ENCODE assay signal across 8 cellular contexts in the genomic region with DNA sequence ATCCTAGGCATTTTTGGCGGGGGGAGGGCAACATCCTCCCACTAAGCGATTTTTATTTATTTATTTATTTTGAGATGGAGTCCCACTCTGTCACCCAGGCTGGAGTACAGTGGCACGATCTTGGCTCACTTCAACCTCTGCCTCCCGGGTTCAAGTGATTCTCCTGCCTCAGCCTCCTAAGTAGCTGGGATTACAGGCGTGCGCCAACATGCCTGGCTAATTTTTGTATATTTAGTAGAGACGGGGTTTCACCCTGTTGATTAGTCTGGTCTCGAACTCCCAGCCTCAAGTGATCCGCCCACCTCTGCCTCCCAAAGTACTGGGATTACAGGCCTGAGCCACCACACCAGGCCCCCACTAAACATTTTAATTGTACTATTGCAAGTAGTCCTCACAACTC. TPM values are rescaled to one million over a fixed set of nuclear protein-coding genes. Genes with fewer than 3 reads are reported as not detected.
DNase-seq lines count a peak whose midpoint lies in the region; ATAC-seq and TF ChIP-seq lines count a peak whose summit lies in the region.
"Not testable (repeated sequence)": the region's sequence is repeated elsewhere in the genome, so short reads cannot be mapped to it uniquely, and the experiment has no call there.

No MANE protein-coding gene starts in this region.

- TF ChIP-seq CTCF in CD14-positive monocyte (IDR thresholded peaks at IDR 0.05) = peak; percentile 12
- TF ChIP-seq CTCF in Loucy (conservative IDR thresholded peaks at IDR 0.05; ENCODE audit: low read length); dorsolateral prefrontal cortex (IDR thresholded peaks at IDR 0.05 in 54 of 56, conservative IDR thresholded peaks at IDR 0.05 in 2 of 56; ENCODE audit: low read depth in 1 of 56, partially characterized antibody in 56 of 56); left lung (IDR thresholded peaks at IDR 0.05); psoas muscle (IDR thresholded peaks at IDR 0.05): not testable (repeated sequence)

- H3F3A ChIP-seq in Loucy (ENCODE audit: low read depth) = peaks cover 12% of the 10 kb centered on the region; the same call in 1 of the 2 replicates

- WGBS in psoas muscle, 3 donors = 86 to 91% (median 90%) methylated on average over 9 of the region's 9 CpGs
- WGBS in thymus = 93% methylated on average over 9 of the region's 9 CpGs

- H3K36me3 ChIP-seq in Loucy (ENCODE audit: insufficient read depth, low read length) = peaks cover 12% of the 10 kb centered on the region; the same call in 1 of the 2 replicates
- peaks cover 0 to 12% of the 10 kb centered on the region in 2 donors for H3K36me3 ChIP-seq in left lung
- H3K36me3 ChIP-seq in psoas muscle (ENCODE audit: insufficient read depth in 1 of 2, low read depth in 1 of 2) = not testable (repeated sequence)
- peaks cover 33% of the 10 kb centered on the region for H3K36me3 ChIP-seq in thymus (ENCODE audit: control insufficient read depth, insufficient read depth)

- H3K36me3 Mint-ChIP-seq in CD14-positive monocyte = peaks cover 25 to 35% of the 10 kb centered on the region in 2 donors
- H3K36me3 Mint-ChIP-seq in activated CD4-positive, alpha-beta T cell treated with anti-CD3 and anti-CD28 coated beads for 36 hours (ENCODE audit: low read depth) = peaks cover 69% of the 10 kb centered on the region
- peaks cover 10% of the 10 kb centered on the region for H3K36me3 Mint-ChIP-seq in activated naive CD8-positive, alpha-beta T cell

- ATAC-seq in activated CD4-positive, alpha-beta T cell treated with anti-CD3 and anti-CD28 coated beads for 36 hours; left lung; psoas muscle: not testable (repeated sequence)

- not testable (repeated sequence) for H3K4me2 ChIP-seq in Loucy (ENCODE audit: low read depth, low read length, poor library complexity, severe bottlenecking)

- not testable (repeated sequence) for H3K4me3 Mint-ChIP-seq in CD14-positive monocyte
- peak overlapping the region; percentile 94 for H3K4me3 Mint-ChIP-seq in activated CD4-positive, alpha-beta T cell treated with anti-CD3 and anti-CD28 coated beads for 36 hours
- H3K4me3 Mint-ChIP-seq in activated naive CD8-positive, alpha-beta T cell = peak overlapping the region; percentile 87

- DNase-seq in CD14-positive monocyte (ENCODE audit: low spot score); activated CD4-positive, alpha-beta T cell treated with anti-CD3 and anti-CD28 coated beads for 36 hours; dorsolateral prefrontal cortex; left lung; psoas muscle: not testable (repeated sequence)

- not testable (repeated sequence) for H3K9me3 ChIP-seq in Loucy (ENCODE audit: insufficient read depth, low read depth, low read length); left lung; psoas muscle; thymus (ENCODE audit: control insufficient read depth)

- intact Hi-C loops in CD14-positive monocyte (cut with micrococcal nuclease) = loop anchor here in 1 of 2 donors (2.0 kb wide), 1 partner anchor 13 kb away; no protein-coding TSS in a partner anchor
- intact Hi-C loops in activated CD4-positive, alpha-beta T cell treated with anti-CD3 and anti-CD28 coated beads for 36 hours (cut with DNase I, micrococcal nuclease) = loop anchor here (1.0 to 10.0 kb wide), 3 partner anchors 103 to 875 kb away; a partner anchor contains a TSS
- intact Hi-C loops in dorsolateral prefrontal cortex (cut with DNase I); left lung (cut with DNase I); psoas muscle (cut with DNase I): not testable (repeated sequence)

- not testable (repeated sequence) for H3K4me3 ChIP-seq in Loucy (ENCODE audit: low read length, poor library complexity, severe bottlenecking); dorsolateral prefrontal cortex; left lung; psoas muscle; thymus (ENCODE audit: low read length)

- not testable (repeated sequence) for H3K9me2 ChIP-seq in Loucy (replicated peaks; ENCODE audit: low read depth, low read length)

- H3K27ac Mint-ChIP-seq in CD14-positive monocyte = peak overlapping the region; percentile 91 to 100 (median 94)
- peak overlapping the region; percentile 98 for H3K27ac Mint-ChIP-seq in activated CD4-positive, alpha-beta T cell treated with anti-CD3 and anti-CD28 coated beads for 36 hours
- peak overlapping the region; percentile 99 for H3K27ac Mint-ChIP-seq in activated naive CD8-positive, alpha-beta T cell

- H3K27ac ChIP-seq in dorsolateral prefrontal cortex (peak overlapping the region in 36 of 59 donors; percentile 29 to 98 (median 94)), left lung (peak overlapping the region; percentile 92), psoas muscle (peak overlapping the region; percentile 97), thymus (ENCODE audit: low read depth) (peak overlapping the region; percentile 36)

- not testable (repeated sequence) for H3K27me3 ChIP-seq in Loucy (ENCODE audit: insufficient read depth, low read length, poor library complexity, severe bottlenecking); dorsolateral prefrontal cortex; left lung; psoas muscle (ENCODE audit: insufficient read depth in 3 of 3, low read length in 2 of 3); thymus (ENCODE audit: control insufficient read depth, insufficient read depth)

- POLR2A ChIA-PET in activated CD4-positive, alpha-beta T cell treated with anti-CD3 and anti-CD28 coated beads for 36 hours (lab: Charles Lee) = interaction anchor here (0.6 to 11.0 kb wide), 3 partner anchors 24 to 95 kb away, joined by 3 to 215 read pairs (median 5); a partner anchor contains a TSS

- H3K27me3 Mint-ChIP-seq in CD14-positive monocyte (ENCODE audit: low read depth in 3 of 3); activated CD4-positive, alpha-beta T cell treated with anti-CD3 and anti-CD28 coated beads for 36 hours; activated naive CD8-positive, alpha-beta T cell: not testable (repeated sequence)

- H3K79me2 ChIP-seq in Loucy (ENCODE audit: insufficient read depth, low read length) = peaks cover 97% of the 10 kb centered on the region

- CTCF ChIA-PET in activated CD4-positive, alpha-beta T cell treated with anti-CD3 and anti-CD28 coated beads for 36 hours (lab: Charles Lee) = interaction anchor here (0.5 to 8.4 kb wide), 9 partner anchors 24 to 343 kb away, joined by 3 to 303 read pairs (median 3); a partner anchor contains a TSS

- H3K4me1 Mint-ChIP-seq in CD14-positive monocyte = peaks cover 90% of the 10 kb centered on the region
- peaks cover 91% of the 10 kb centered on the region for H3K4me1 Mint-ChIP-seq in activated CD4-positive, alpha-beta T cell treated with anti-CD3 and anti-CD28 coated beads for 36 hours
- H3K4me1 Mint-ChIP-seq in activated naive CD8-positive, alpha-beta T cell (ENCODE audit: low read depth) = peaks cover 95% of the 10 kb centered on the region

- H2AFZ ChIP-seq in Loucy (ENCODE audit: low read length) = not testable (repeated sequence)

- H4K20me1 ChIP-seq in Loucy (ENCODE audit: insufficient read depth, low read length, poor library complexity, severe bottlenecking) = peaks cover 51% of the 10 kb centered on the region

- peak overlapping the region; percentile 57 for H3K9ac ChIP-seq in Loucy (ENCODE audit: low read depth, low read length, poor library complexity, severe bottlenecking)

- H3K9me3 Mint-ChIP-seq in CD14-positive monocyte; activated CD4-positive, alpha-beta T cell treated with anti-CD3 and anti-CD28 coated beads for 36 hours (ENCODE audit: low read depth); activated naive CD8-positive, alpha-beta T cell (ENCODE audit: low read depth): not testable (repeated sequence)

- H3K4me1 ChIP-seq in Loucy (ENCODE audit: insufficient read depth, low read length, poor library complexity, severe bottlenecking) (peaks cover 76% of the 10 kb centered on the region), left lung (peaks cover 86 to 100% of the 10 kb centered on the region in 2 donors), psoas muscle (peaks cover 95% of the 10 kb centered on the region), thymus (ENCODE audit: control insufficient read depth, insufficient read depth, low read length) (peaks cover 81% of the 10 kb centered on the region)

RNA-seq across cellular contexts. Expression of a gene that starts 10.2 kb away (rescaled TPM):
- polyA plus RNA-seq in CD14-positive monocyte = 1 to 10 TPM; 5.9 to 8.4 TPM
- 100 to 1,000 TPM; 331 to 385 TPM for total RNA-seq in activated CD4-positive, alpha-beta T cell treated with anti-CD3 and anti-CD28 coated beads for 36 hours
- 10 to 100 TPM; 25.9 to 77.6 (median 46.8) TPM for total RNA-seq in dorsolateral prefrontal cortex
- total RNA-seq in left lung = 100 to 1,000 TPM; 102 to 115 TPM
- 10 to 100 TPM; 21.4 to 27.8 (median 23.5) TPM for total RNA-seq in psoas muscle
- polyA plus RNA-seq in psoas muscle = 10 to 100 TPM; 11.0 to 25.2 (median 13.6) TPM
- 130 TPM for polyA plus RNA-seq in thymus

RNA-seq across cellular contexts. Expression of a gene that starts 36.5 kb away (rescaled TPM):
- 10 to 100 TPM; 15.8 to 19.6 TPM for polyA plus RNA-seq in CD14-positive monocyte
- total RNA-seq in activated CD4-positive, alpha-beta T cell treated with anti-CD3 and anti-CD28 coated beads for 36 hours = 1 to 10 TPM; 5.9 to 8.5 TPM
- total RNA-seq in dorsolateral prefrontal cortex = 100 to 1,000 TPM in 84 of 120 experiments, 10 to 100 TPM in 36; 71.9 to 264 (median 114) TPM
- total RNA-seq in left lung = 10 to 100 TPM; 35.4 to 38.6 TPM
- 10 to 100 TPM; 21.8 to 28.7 (median 27.3) TPM for total RNA-seq in psoas muscle
- 10 to 100 TPM; 12.7 to 23.5 (median 19.6) TPM for polyA plus RNA-seq in psoas muscle
- 9.3 TPM for polyA plus RNA-seq in thymus

RNA-seq across cellular contexts. Expression of a gene that starts 50.8 kb away (rescaled TPM):
- under 1 TPM; 0.08 to 0.60 TPM for polyA plus RNA-seq in CD14-positive monocyte
- total RNA-seq in activated CD4-positive, alpha-beta T cell treated with anti-CD3 and anti-CD28 coated beads for 36 hours = under 1 TPM; 0.43 to 0.83 TPM
- 100 to 1,000 TPM in 51 of 120 experiments, 10 to 100 TPM in 69; 33.3 to 206 (median 93.7) TPM for total RNA-seq in dorsolateral prefrontal cortex
- total RNA-seq in left lung = 10 to 100 TPM; 15.9 to 28.9 TPM
- total RNA-seq in psoas muscle = 10 to 100 TPM in 2 of 4 donors, 1 to 10 TPM in 2; 5.1 to 28.8 (median 11.7) TPM
- 10 to 100 TPM; 11.7 to 29.9 (median 15.0) TPM for polyA plus RNA-seq in psoas muscle
- polyA plus RNA-seq in thymus = 20.9 TPM

Comparison
In these comparisons a context has a peak if more than half of its experiments do, and no peak if none do; other contexts are left out.
1. H3K27ac ChIP-seq: peak in every context shown above with its lines; median percentile 97 in psoas muscle; 94 in dorsolateral prefrontal cortex; 92 in left lung; 36 in thymus.